In the genomic region with DNA sequence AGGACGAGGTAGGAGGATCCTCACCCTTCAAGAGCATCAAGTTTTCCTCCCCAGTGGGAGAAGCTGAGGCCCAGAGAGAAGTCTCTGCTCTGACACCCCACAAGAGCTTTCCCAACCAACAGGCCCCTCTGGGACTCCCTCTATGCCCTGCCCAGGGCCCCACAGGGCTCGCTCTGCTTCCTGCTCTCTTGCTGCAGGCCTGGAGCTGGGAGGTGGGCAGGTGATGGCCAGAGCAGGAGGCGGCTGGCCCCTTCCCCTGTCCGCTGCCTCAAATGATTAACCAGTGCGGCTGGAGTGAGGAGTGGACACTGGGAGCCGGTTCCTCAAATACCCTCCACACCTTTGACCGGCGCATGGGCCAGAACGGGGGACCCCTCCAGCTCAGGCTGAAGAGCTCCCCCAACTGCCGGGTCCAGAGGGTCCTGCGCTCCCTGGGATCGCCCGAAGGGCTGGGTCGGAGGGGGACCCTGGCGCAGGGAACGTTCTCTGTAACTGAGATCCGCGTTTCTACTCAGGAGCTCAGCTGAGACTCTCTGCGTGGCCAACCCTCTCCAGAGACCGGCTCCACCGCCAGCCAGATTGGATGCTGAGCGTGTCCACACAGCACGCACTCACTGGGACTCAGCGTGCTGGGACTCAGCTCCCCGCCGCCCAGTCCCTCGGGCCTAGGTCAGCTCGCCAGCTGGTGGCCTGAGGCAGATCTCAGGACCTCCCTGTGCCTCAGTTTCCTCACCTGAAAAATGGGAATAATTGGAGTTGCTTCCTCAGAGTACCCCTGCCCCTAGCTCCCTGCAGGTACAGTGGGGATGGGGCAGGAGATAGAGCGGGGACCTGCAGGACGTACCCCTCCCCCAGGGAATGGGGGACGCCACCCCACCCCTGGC, we compare ENCODE assay signal across 2 cellular contexts.
TF ChIP-seq lines count a peak whose summit lies in the region.

No MANE protein-coding gene starts in this region.

TF ChIP-seq in SK-N-SH treated with all-trans-retinoic acid at 6 μM for 48 hours, 23 proteins besides CTCF, POLR2A, EP300 and RAD21 (continued from another document):
- TF ChIP-seq, protein P1, sequence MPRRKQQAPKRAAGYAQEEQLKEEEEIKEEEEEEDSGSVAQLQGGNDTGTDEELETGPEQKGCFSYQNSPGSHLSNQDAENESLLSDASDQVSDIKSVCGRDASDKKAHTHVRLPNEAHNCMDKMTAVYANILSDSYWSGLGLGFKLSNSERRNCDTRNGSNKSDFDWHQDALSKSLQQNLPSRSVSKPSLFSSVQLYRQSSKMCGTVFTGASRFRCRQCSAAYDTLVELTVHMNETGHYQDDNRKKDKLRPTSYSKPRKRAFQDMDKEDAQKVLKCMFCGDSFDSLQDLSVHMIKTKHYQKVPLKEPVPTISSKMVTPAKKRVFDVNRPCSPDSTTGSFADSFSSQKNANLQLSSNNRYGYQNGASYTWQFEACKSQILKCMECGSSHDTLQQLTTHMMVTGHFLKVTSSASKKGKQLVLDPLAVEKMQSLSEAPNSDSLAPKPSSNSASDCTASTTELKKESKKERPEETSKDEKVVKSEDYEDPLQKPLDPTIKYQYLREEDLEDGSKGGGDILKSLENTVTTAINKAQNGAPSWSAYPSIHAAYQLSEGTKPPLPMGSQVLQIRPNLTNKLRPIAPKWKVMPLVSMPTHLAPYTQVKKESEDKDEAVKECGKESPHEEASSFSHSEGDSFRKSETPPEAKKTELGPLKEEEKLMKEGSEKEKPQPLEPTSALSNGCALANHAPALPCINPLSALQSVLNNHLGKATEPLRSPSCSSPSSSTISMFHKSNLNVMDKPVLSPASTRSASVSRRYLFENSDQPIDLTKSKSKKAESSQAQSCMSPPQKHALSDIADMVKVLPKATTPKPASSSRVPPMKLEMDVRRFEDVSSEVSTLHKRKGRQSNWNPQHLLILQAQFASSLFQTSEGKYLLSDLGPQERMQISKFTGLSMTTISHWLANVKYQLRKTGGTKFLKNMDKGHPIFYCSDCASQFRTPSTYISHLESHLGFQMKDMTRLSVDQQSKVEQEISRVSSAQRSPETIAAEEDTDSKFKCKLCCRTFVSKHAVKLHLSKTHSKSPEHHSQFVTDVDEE (CRISPR knock-in tag; IDR thresholded peaks at IDR 0.05) = no peak
- TF ChIP-seq ZNF70 (CRISPR knock-in tag; IDR thresholded peaks at IDR 0.05) (no peak), GLIS3 (CRISPR knock-in tag; IDR thresholded peaks at IDR 0.05) (no peak), TOX (CRISPR knock-in tag; IDR thresholded peaks at IDR 0.05; ENCODE audit: borderline replicate concordance) (no peak)
TF ChIP-seq in SK-N-SH treated with all-trans-retinoic acid at 6 μM for 48 hours: peak in this region for 0.

TF ChIP-seq in SK-N-SH, 30 proteins besides CTCF, POLR2A, EP300 and RAD21 (continued from another document):
- TF ChIP-seq, protein P2, sequence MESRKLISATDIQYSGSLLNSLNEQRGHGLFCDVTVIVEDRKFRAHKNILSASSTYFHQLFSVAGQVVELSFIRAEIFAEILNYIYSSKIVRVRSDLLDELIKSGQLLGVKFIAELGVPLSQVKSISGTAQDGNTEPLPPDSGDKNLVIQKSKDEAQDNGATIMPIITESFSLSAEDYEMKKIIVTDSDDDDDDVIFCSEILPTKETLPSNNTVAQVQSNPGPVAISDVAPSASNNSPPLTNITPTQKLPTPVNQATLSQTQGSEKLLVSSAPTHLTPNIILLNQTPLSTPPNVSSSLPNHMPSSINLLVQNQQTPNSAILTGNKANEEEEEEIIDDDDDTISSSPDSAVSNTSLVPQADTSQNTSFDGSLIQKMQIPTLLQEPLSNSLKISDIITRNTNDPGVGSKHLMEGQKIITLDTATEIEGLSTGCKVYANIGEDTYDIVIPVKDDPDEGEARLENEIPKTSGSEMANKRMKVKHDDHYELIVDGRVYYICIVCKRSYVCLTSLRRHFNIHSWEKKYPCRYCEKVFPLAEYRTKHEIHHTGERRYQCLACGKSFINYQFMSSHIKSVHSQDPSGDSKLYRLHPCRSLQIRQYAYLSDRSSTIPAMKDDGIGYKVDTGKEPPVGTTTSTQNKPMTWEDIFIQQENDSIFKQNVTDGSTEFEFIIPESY (IDR thresholded peaks at IDR 0.05; ENCODE audit: borderline replicate concordance, low read depth) = no peak
- TF ChIP-seq SMC3 (IDR thresholded peaks at IDR 0.05; ENCODE audit: low read depth, low read length) = no peak
- TF ChIP-seq GATA2 (CRISPR knock-in tag; IDR thresholded peaks at IDR 0.05) = no peak
